ENCODE assay signal across 27 cellular contexts in genomic region chr20:52763321-52763853, GRCh38.
"Had no signal": no experiment of that assay in that cellular context is flagged by ENCODE, and none has a peak within 500 bp of the region (broad histone marks: within the 10 kb centered on the region; RNA-seq: fewer than 3 reads in every experiment).

No MANE protein-coding gene starts in this region.

- H3K9ac ChIP-seq: neural progenitor cell, parathyroid adenoma had no signal

- H3K4me3 ChIP-seq: neural progenitor cell, ovary, psoas muscle, right lobe of liver, sigmoid colon, suprapubic skin, testis, tibial artery, transverse colon, upper lobe of right lung, uterus had no signal

- H3K4me2 ChIP-seq: neural progenitor cell had no signal

- H2AFZ ChIP-seq: neural progenitor cell, parathyroid adenoma had no signal

- FAIRE-seq: small intestine had no signal

- H3K79me2 ChIP-seq: parathyroid adenoma had no signal

- H3K4me1 ChIP-seq: neural progenitor cell, parathyroid adenoma, psoas muscle, right lobe of liver, sigmoid colon, suprapubic skin, testis, tibial artery, transverse colon, uterus had no signal

- H3K27me3 ChIP-seq: neural progenitor cell, ovary, right lobe of liver, sigmoid colon, suprapubic skin, testis, tibial artery, transverse colon, upper lobe of right lung, uterus had no signal

- ATAC-seq: naive thymus-derived CD8-positive, alpha-beta T cell; natural killer cell treated with Interleukin-12 subunit alpha and Interleukin-12 subunit beta and Interleukin-15 and Interleukin-18, amount 100 ng/mL, for 72 hours; psoas muscle; right cardiac atrium; right lobe of liver; stimulated activated effector memory CD8-positive, alpha-beta T cell treated with anti-CD3 and anti-CD28 coated beads, Interleukin-12 subunit alpha, Interleukin-12 subunit beta, amount 100 ng/mL, for 72 hours; stimulated activated naive B cell treated with anti-CD40 and anti-IgM and Interleukin-4, amounts not matched to agents 10 μg/mL and 1 μg/mL and 100 μg/mL, for 72 hours; upper lobe of right lung had no signal

- H3K27ac ChIP-seq: neural progenitor cell, ovary, parathyroid adenoma, psoas muscle, right lobe of liver, sigmoid colon, suprapubic skin, testis, tibial artery, transverse colon, upper lobe of right lung, uterus had no signal

- H3K36me3 ChIP-seq: neural progenitor cell, ovary, right lobe of liver, sigmoid colon, suprapubic skin, tibial artery, transverse colon, upper lobe of right lung, uterus had no signal

- H3K9me3 ChIP-seq: ovary, psoas muscle, right lobe of liver, sigmoid colon, suprapubic skin, testis, tibial artery, transverse colon, upper lobe of right lung, uterus had no signal

- DNase-seq: naive thymus-derived CD8-positive, alpha-beta T cell; nephron progenitor cell; occipital lobe; ovary; posterior cingulate gyrus; psoas muscle; right cardiac atrium; right lobe of liver; sigmoid colon; small intestine; stimulated activated CD4-positive, alpha-beta T cell treated with anti-CD3 and anti-CD28 coated beads, Interleukin-15, amount 100 ng/mL, for 24 hours; stimulated activated CD4-positive, alpha-beta T cell treated with anti-CD3 and anti-CD28 coated beads, Interleukin-2, amount 100 ng/mL, for 24 hours; stimulated activated CD4-positive, alpha-beta T cell treated with anti-CD3 and anti-CD28 coated beads, Interleukin-2, amount 100 ng/mL, for 48 hours; stimulated activated CD4-positive, alpha-beta T cell treated with anti-CD3 and anti-CD28 coated beads, Interleukin-4, amount 100 ng/mL, for 24 hours; stimulated activated naive B cell treated with anti-CD40 and anti-IgM and Interleukin-4, amounts not matched to agents 10 μg/mL and 1 μg/mL and 100 μg/mL, for 72 hours; stimulated activated naive CD4-positive, alpha-beta T cell treated with Interleukin-2 at 50 U/mL for 16 hours; substantia nigra; testis; tibial artery; transverse colon; upper lobe of right lung; uterus had no signal
